8 cellular contexts compared by ENCODE assay signal in the genomic region with DNA sequence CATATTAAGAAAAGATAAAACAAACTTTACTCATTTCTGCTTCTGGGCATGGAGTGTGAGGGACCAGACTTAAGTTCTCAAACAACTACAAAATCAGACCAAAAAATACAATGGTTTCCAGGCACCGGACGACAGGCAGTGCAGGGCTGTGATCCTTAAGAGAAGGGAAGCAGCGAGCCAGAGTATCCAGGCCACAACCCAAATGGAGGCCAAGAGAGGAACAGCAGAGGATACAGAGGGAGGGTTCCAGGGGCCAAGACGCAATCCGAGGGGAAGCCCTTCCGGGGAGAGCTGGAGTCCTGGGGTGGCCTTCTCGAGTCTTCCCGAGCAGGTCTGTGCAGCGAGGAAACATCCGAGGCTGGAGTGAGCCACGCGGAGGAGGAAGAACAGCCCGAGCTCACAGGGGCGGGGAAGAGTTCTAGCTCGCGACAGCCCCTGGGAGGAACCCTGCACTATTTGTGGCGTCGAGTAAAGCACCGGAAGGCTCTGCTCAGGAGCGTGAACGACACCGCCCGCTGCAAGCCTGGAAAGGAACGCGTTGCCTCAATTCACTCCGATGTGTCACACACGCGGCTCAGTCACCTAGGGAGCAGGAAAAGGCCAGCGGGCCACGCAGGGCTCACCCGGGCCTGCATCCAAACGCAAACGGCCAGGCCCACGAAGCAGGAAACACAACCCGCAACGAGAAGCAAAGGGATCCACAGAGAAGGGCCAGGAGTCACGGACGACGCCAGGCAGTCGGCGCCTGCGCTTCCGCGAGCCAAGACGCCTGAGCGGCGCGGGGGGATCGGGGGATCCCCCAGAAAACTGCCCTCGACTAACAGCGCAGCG. TPM values are rescaled to one million over a fixed set of nuclear protein-coding genes. Genes with fewer than 3 reads are reported as not detected.
DNase-seq lines count a peak whose midpoint lies in the region; TF ChIP-seq lines count a peak whose summit lies in the region.

No MANE protein-coding gene starts in this region.

- H3K4me2 ChIP-seq in SU-DHL-6 (ENCODE audit: low read depth, low read length, poor library complexity, severe bottlenecking) = peak overlapping the region; percentile 66
- H3K4me2 ChIP-seq in fibroblast of lung (ENCODE audit: extremely low read depth, insufficient read depth, low read length) = peak overlapping the region; percentile 76
- peak overlapping the region; percentile 79 for H3K4me2 ChIP-seq in osteoblast (ENCODE audit: insufficient read depth, low read length)

- peak; percentile 64 for DNase-seq in activated effector memory CD4-positive, alpha-beta T cell treated with anti-CD3 and anti-CD28 coated beads, Interleukin-2, amount 50 U/mL, for 16 hours
- no peak for DNase-seq in activated effector memory CD4-positive, alpha-beta T cell treated with Interleukin-2 at 50 U/mL for 16 hours
- DNase-seq in fibroblast of lung (ENCODE audit: low read depth in 2 of 2) (peak; percentile 8 to 10), osteoblast (ENCODE audit: insufficient read length, low spot score, missing footprints) (peak; percentile 62), NCI-H2029 (lab: John Stamatoyannopoulos, UW) (no peak), ecto neural progenitor cell (ENCODE audit: low spot score) (no peak), Kasumi-1 (lab: John Stamatoyannopoulos, UW) (no peak)

- H3F3A ChIP-seq in SU-DHL-6 (ENCODE audit: insufficient read depth) = no peaks in the 10 kb centered on the region

- H3K27me3 ChIP-seq in SU-DHL-6 (ENCODE audit: low read length) (no peaks in the 10 kb centered on the region), fibroblast of lung (ENCODE audit: control insufficient read depth, insufficient read depth, low read length) (no peaks in the 10 kb centered on the region), osteoblast (ENCODE audit: insufficient read depth, low read length) (no peaks in the 10 kb centered on the region)

- H3K9me3 ChIP-seq in SU-DHL-6 (ENCODE audit: insufficient read depth, low read length) = no peaks in the 10 kb centered on the region
- H3K9me3 ChIP-seq in fibroblast of lung (ENCODE audit: control insufficient read depth, insufficient read depth, low read depth, low read length) = no peaks in the 10 kb centered on the region
- H3K9me3 ChIP-seq in osteoblast (ENCODE audit: low read depth, low read length) = no peaks in the 10 kb centered on the region

- H2AFZ ChIP-seq in SU-DHL-6 (ENCODE audit: low read depth, low read length, severe bottlenecking) (peak overlapping the region; percentile 93), fibroblast of lung (ENCODE audit: low read length) (peak overlapping the region; percentile 78), osteoblast (ENCODE audit: low read length) (peak overlapping the region; percentile 92)

- H4K20me1 ChIP-seq in SU-DHL-6 (ENCODE audit: low read depth, low read length) = 0 out of 2 replicates have a peak, but pooled peaks cover 3% of the 10 kb centered on the region
- no peaks in the 10 kb centered on the region for H4K20me1 ChIP-seq in fibroblast of lung (ENCODE audit: control insufficient read depth, extremely low read depth, insufficient read depth, low read length)
- H4K20me1 ChIP-seq in osteoblast (ENCODE audit: insufficient read depth, low read length) = no peaks in the 10 kb centered on the region

- no peaks in the 10 kb centered on the region for H3K9me2 ChIP-seq in SU-DHL-6 (replicated peaks; ENCODE audit: insufficient read depth, low read length)

- peak overlapping the region; percentile 66 for H3K4me3 ChIP-seq in SU-DHL-6 (ENCODE audit: insufficient read depth, low read length, poor library complexity, severe bottlenecking)
- peak overlapping the region; percentile 52 to 88 (median 78) for H3K4me3 ChIP-seq in fibroblast of lung (replicated peaks in 1 of 4; ENCODE audit: control extremely low read depth in 1 of 4, insufficient read depth in 1 of 4, low read depth in 3 of 4, low read length in 4 of 4)
- peak overlapping the region; percentile 82 for H3K4me3 ChIP-seq in osteoblast (ENCODE audit: insufficient read depth, low read length)

- H3K27ac ChIP-seq in SU-DHL-6 (ENCODE audit: low read depth, low read length) (no peak overlapping the region), fibroblast of lung (ENCODE audit: insufficient read depth, low read length) (peak overlapping the region; percentile 97), osteoblast (ENCODE audit: low read depth, low read length) (no peak overlapping the region)

- no peaks in the 10 kb centered on the region for H3K36me3 ChIP-seq in SU-DHL-6 (ENCODE audit: low read length)
- H3K36me3 ChIP-seq in fibroblast of lung (ENCODE audit: control insufficient read depth, insufficient read depth, low read length) = no peaks in the 10 kb centered on the region
- H3K36me3 ChIP-seq in osteoblast (ENCODE audit: insufficient read depth, low read length) = no peaks in the 10 kb centered on the region

- H3K9ac ChIP-seq in SU-DHL-6 (ENCODE audit: low read length) = peak overlapping the region; percentile 84
- peak overlapping the region; percentile 67 for H3K9ac ChIP-seq in fibroblast of lung (ENCODE audit: insufficient read depth, low read length)

- H3K4me1 ChIP-seq in fibroblast of lung (ENCODE audit: control insufficient read depth, extremely low read depth, insufficient read depth, low read length) = peaks cover 3% of the 10 kb centered on the region
- peaks cover 11% of the 10 kb centered on the region for H3K4me1 ChIP-seq in osteoblast (ENCODE audit: insufficient read depth, low read length)

- H3K79me2 ChIP-seq in SU-DHL-6 (ENCODE audit: insufficient read depth, low read length) (no peaks in the 10 kb centered on the region), fibroblast of lung (ENCODE audit: control insufficient read depth, insufficient read depth, low read length) (peaks cover 5% of the 10 kb centered on the region), osteoblast (ENCODE audit: insufficient read depth, low read length) (peaks cover 5% of the 10 kb centered on the region)

- TF ChIP-seq CTCF in SU-DHL-6 (IDR thresholded peaks at IDR 0.05; ENCODE audit: insufficient read depth, low read length, poor library complexity, severe bottlenecking) = no peak
- TF ChIP-seq CTCF in fibroblast of lung (conservative IDR thresholded peaks at IDR 0.05 in 1 of 2, IDR thresholded peaks at IDR 0.05 in 1 of 2; ENCODE audit: low read depth in 1 of 2, low read length in 2 of 2) = no peak
- TF ChIP-seq CTCF in osteoblast (IDR thresholded peaks at IDR 0.05; ENCODE audit: extremely low read depth, low read depth, low read length) = no peak

RNA-seq across cellular contexts. Expression of a gene that starts 0.9 kb away (rescaled TPM):
- total RNA-seq in fibroblast of lung (2.6 and 2.8 TPM in 2 replicates), osteoblast (under 0.01 and 0.29 TPM in 2 replicates)
- polyA plus RNA-seq in fibroblast of lung = 0.91 and 2.3 TPM in 2 replicates
- polyA plus RNA-seq in fibroblast of lung (2012) = 0.94 and 1.7 TPM in 2 replicates
- not detected in 2 replicates for polyA minus RNA-seq in fibroblast of lung (ENCODE audit: low replicate concordance)

Comparison
In these comparisons a context has a peak if more than half of its experiments do, and no peak if none do; other contexts are left out.
1. DNase-seq: peak in activated effector memory CD4-positive, alpha-beta T cell treated with anti-CD3 and anti-CD28 coated beads, Interleukin-2, amount 50 U/mL, for 16 hours (single experiment), fibroblast of lung (2 of 2) and osteoblast (single experiment); none in activated effector memory CD4-positive, alpha-beta T cell treated with Interleukin-2 at 50 U/mL for 16 hours (single experiment), NCI-H2029 (single experiment), ecto neural progenitor cell (single experiment) and Kasumi-1 (0 of 2).
2. Peak in every context shown above with its lines, with median percentiles within 50 percentile points of each other: H2AFZ ChIP-seq, H3K4me2 ChIP-seq and H3K4me3 ChIP-seq.